1 cellular context compared by ENCODE assay signal in the genomic region with DNA sequence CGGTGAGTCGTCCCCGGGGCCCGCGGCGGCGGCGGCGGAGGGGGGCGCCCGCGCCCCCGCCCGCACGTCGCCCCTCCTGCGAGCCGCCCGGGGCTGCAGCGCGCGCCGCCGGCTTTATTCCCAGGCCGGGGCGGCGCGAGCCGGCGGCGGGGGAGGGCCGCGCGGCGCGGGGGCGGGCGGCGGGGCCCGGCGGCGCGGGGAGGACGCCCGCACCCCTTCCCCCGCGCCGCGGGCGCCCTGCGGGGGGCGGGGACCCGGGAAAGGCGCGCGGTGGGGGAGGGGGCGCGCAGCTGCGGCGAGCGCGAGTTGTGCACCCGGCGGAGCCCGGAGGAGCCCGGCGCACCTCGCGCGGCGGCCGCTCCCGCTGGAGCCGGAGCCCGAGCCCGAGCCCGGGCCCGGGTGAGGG.
TF ChIP-seq lines count a peak whose summit lies in the region.

No MANE protein-coding gene starts in this region.

TF ChIP-seq in WTC11, 78 proteins besides CTCF, POLR2A, EP300 and RAD21 (continued from another document):
- TF ChIP-seq, protein P1, sequence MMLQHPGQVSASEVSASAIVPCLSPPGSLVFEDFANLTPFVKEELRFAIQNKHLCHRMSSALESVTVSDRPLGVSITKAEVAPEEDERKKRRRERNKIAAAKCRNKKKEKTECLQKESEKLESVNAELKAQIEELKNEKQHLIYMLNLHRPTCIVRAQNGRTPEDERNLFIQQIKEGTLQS (CRISPR knock-in tag; conservative IDR thresholded peaks at IDR 0.05): no peak
- TF ChIP-seq, protein P2, sequence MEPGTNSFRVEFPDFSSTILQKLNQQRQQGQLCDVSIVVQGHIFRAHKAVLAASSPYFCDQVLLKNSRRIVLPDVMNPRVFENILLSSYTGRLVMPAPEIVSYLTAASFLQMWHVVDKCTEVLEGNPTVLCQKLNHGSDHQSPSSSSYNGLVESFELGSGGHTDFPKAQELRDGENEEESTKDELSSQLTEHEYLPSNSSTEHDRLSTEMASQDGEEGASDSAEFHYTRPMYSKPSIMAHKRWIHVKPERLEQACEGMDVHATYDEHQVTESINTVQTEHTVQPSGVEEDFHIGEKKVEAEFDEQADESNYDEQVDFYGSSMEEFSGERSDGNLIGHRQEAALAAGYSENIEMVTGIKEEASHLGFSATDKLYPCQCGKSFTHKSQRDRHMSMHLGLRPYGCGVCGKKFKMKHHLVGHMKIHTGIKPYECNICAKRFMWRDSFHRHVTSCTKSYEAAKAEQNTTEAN (CRISPR knock-in tag; IDR thresholded peaks at IDR 0.05): no peak
- TF ChIP-seq ESRRA (CRISPR knock-in tag; IDR thresholded peaks at IDR 0.05; ENCODE audit: borderline replicate concordance): no peak
